In genomic region chr3:50139308-50139707, GRCh38 we compare ENCODE assay signal across 24 cellular contexts. TPM values are rescaled to one million over a fixed set of nuclear protein-coding genes. Genes with fewer than 3 reads are reported as not detected.
DNase-seq lines count a peak whose midpoint lies in the region; ATAC-seq, FAIRE-seq and TF ChIP-seq lines count a peak whose summit lies in the region.
"Had no signal": no experiment of that assay in that cellular context is flagged by ENCODE, and none has a peak within 500 bp of the region (broad histone marks: within the 10 kb centered on the region; RNA-seq: fewer than 3 reads in every experiment).

No MANE protein-coding gene starts in this region.

- H3K9me3 Mint-ChIP-seq in GM23338 (no peaks in the 10 kb centered on the region), nephron (no peaks in the 10 kb centered on the region)
- H3K9me3 Mint-ChIP-seq: CD4-positive, alpha-beta memory T cell had no signal

- no peaks in the 10 kb centered on the region for H3F3A ChIP-seq in GM23338 (replicated peaks; ENCODE audit: low read depth)
- no peaks in the 10 kb centered on the region for H3F3A ChIP-seq in Loucy (ENCODE audit: low read depth)

- H3K4me3 ChIP-seq in GM23338, result peak overlapping the region; percentile 48
- peak overlapping the region; percentile 58 for H3K4me3 ChIP-seq in Loucy (ENCODE audit: low read length, poor library complexity, severe bottlenecking)
- no peak overlapping the region for H3K4me3 ChIP-seq in K562
- no peak overlapping the region for H3K4me3 ChIP-seq in foreskin fibroblast (ENCODE audit: low read depth in 1 of 2, low read length in 2 of 2)
- H3K4me3 ChIP-seq: lower lobe of right lung had no signal

- BruUV-seq in K562 (replicated peaks; lab: Mats Ljungman, UMichigan), result no TSS peak

- H3K4me1 Mint-ChIP-seq in GM23338, result peaks cover 34% of the 10 kb centered on the region
- peaks cover 46% of the 10 kb centered on the region for H3K4me1 Mint-ChIP-seq in nephron

- H3K27me3 Mint-ChIP-seq in GM23338 (ENCODE audit: insufficient read depth, low read depth, poor library complexity) (peaks cover 31% of the 10 kb centered on the region), nephron (ENCODE audit: low read depth) (peaks cover 3% of the 10 kb centered on the region)
- H3K27me3 Mint-ChIP-seq: activated naive CD8-positive, alpha-beta T cell had no signal

- TF ChIP-seq RAD21 in K562 (CRISPR knock-in tag; conservative IDR thresholded peaks at IDR 0.05 in 1 of 2, IDR thresholded peaks at IDR 0.05 in 1 of 2), result no peak

- H3K79me2 ChIP-seq in GM23338 (replicated peaks; ENCODE audit: insufficient read depth), result no peaks in the 10 kb centered on the region
- no peaks in the 10 kb centered on the region for H3K79me2 ChIP-seq in Loucy (ENCODE audit: insufficient read depth, low read length)
- no peaks in the 10 kb centered on the region for H3K79me2 ChIP-seq in K562 (ENCODE audit: control insufficient read depth, insufficient read depth, low read length)

- H3K27ac ChIP-seq in GM23338 (ENCODE audit: low read depth) (peak overlapping the region; percentile 89), K562 (ENCODE audit: extremely low read depth, low read depth, low read length) (no peak overlapping the region)
- H3K27ac ChIP-seq: lower lobe of right lung had no signal

- no peak for TF ChIP-seq CTCF in GM23338 (conservative IDR thresholded peaks at IDR 0.05; ENCODE audit: low read depth in 2 of 2)
- no peak for TF ChIP-seq CTCF in Loucy (conservative IDR thresholded peaks at IDR 0.05; ENCODE audit: low read length)
- no peak for TF ChIP-seq CTCF in K562 (IDR thresholded peaks at IDR 0.05 in 2 of 3, conservative IDR thresholded peaks at IDR 0.05 in 1 of 3; ENCODE audit: insufficient read depth in 2 of 3, low read depth in 1 of 3, low read length in 3 of 3)
- no peak for TF ChIP-seq CTCF in nephron (IDR thresholded peaks at IDR 0.05; ENCODE audit: unreplicated experiment in 3 of 3)
- TF ChIP-seq CTCF in foreskin fibroblast (IDR thresholded peaks at IDR 0.05; ENCODE audit: low read depth, low read length), result no peak

- in situ Hi-C loops in K562 (cut with MboI) (no loop called here), KBM-7 (cut with MboI; ENCODE audit: low pct_unique_long_range_greater_than_20kb, low sequenced_read_pairs) (no loop called here)

- H3K9me2 ChIP-seq in GM23338 (ENCODE audit: insufficient read depth) (no peaks in the 10 kb centered on the region), Loucy (replicated peaks; ENCODE audit: low read depth, low read length) (no peaks in the 10 kb centered on the region)

- FAIRE-seq in K562 (lab: Jason Lieb, UNC), result no peak
- FAIRE-seq: kidney had no signal

- TF ChIP-seq POLR2A in K562 (conservative IDR thresholded peaks at IDR 0.05), result no peak

- H2AFZ ChIP-seq in GM23338 (no peak overlapping the region), Loucy (ENCODE audit: low read length) (no peak overlapping the region), K562 (ENCODE audit: low read depth, low read length) (no peak overlapping the region)

- H3K9me3 ChIP-seq in Loucy (ENCODE audit: insufficient read depth, low read depth, low read length) (no peaks in the 10 kb centered on the region), K562 (replicated peaks; ENCODE audit: control insufficient read depth, insufficient read depth, low read depth, low read length) (no peaks in the 10 kb centered on the region)
- H3K9me3 ChIP-seq: lower lobe of right lung had no signal

- TF ChIP-seq EP300 in K562 (IDR thresholded peaks at IDR 0.05; ENCODE audit: low read length), result no peak

- H3K27ac Mint-ChIP-seq in GM23338 (peak overlapping the region; percentile 78; the same call in 1 of the 2 replicates), nephron (peak overlapping the region; percentile 75 to 95 (median 92))
- H3K27ac Mint-ChIP-seq: activated naive CD8-positive, alpha-beta T cell had no signal

- peak overlapping the region; percentile 85 for H3K4me2 ChIP-seq in GM23338
- H3K4me2 ChIP-seq in Loucy (ENCODE audit: low read depth, low read length, poor library complexity, severe bottlenecking), result peak overlapping the region; percentile 87
- H3K4me2 ChIP-seq in K562 (ENCODE audit: insufficient read depth, low read length), result no peak overlapping the region

- WGBS in K562 (ENCODE audit: insufficient coverage, low coverage, missing lambda C conversion rate), result 5% methylated on average over 6 of the region's 6 CpGs

- no peaks in the 10 kb centered on the region for H3K9me1 ChIP-seq in K562 (ENCODE audit: control insufficient read depth, insufficient read depth, low read length)

- H3K36me3 ChIP-seq in GM23338 (ENCODE audit: insufficient read depth) (no peaks in the 10 kb centered on the region), Loucy (ENCODE audit: insufficient read depth, low read length) (no peaks in the 10 kb centered on the region), K562 (ENCODE audit: control insufficient read depth, insufficient read depth, low read length) (no peaks in the 10 kb centered on the region)
- H3K36me3 ChIP-seq: lower lobe of right lung had no signal

- no peaks in the 10 kb centered on the region; the same call in 2 of the 3 replicates for H3K36me3 Mint-ChIP-seq in GM23338 (ENCODE audit: low read depth)
- no peaks in the 10 kb centered on the region for H3K36me3 Mint-ChIP-seq in nephron (ENCODE audit: low read depth)
- H3K36me3 Mint-ChIP-seq: activated naive CD8-positive, alpha-beta T cell; CD4-positive, alpha-beta memory T cell had no signal

- intact Hi-C loops in K562 (cut with micrococcal nuclease), result no loop called here

- H3K9ac ChIP-seq in Loucy (ENCODE audit: low read depth, low read length, poor library complexity, severe bottlenecking) (peak overlapping the region; percentile 56), K562 (ENCODE audit: insufficient read depth in 1 of 2, low read depth in 2 of 2, low read length in 2 of 2) (no peak overlapping the region; a peak in 1 of 4 replicates)

- ATAC-seq in GM23338 (peak; percentile 73), K562 (no peak), HG03095 (IDR thresholded peaks at IDR 0.05; ENCODE audit: unreplicated experiment) (no peak), HG03159 (IDR thresholded peaks at IDR 0.05; ENCODE audit: unreplicated experiment) (no peak)
- ATAC-seq: stimulated activated naive CD8-positive, alpha-beta T cell treated with anti-CD3 and anti-CD28 coated beads, Interleukin-15, Interleukin-2, amounts not matched to agents 100 U/mL and 50 U/mL, for 24 hours had no signal

- H4K20me1 ChIP-seq in GM23338 (replicated peaks; ENCODE audit: insufficient read depth) (no peaks in the 10 kb centered on the region), Loucy (ENCODE audit: insufficient read depth, low read length, poor library complexity, severe bottlenecking) (no peaks in the 10 kb centered on the region), K562 (replicated peaks; ENCODE audit: control insufficient read depth, insufficient read depth, low read length) (no peaks in the 10 kb centered on the region)

- H3K27me3 ChIP-seq in GM23338 (ENCODE audit: insufficient read depth) (no peaks in the 10 kb centered on the region), Loucy (ENCODE audit: insufficient read depth, low read length, poor library complexity, severe bottlenecking) (no peaks in the 10 kb centered on the region), K562 (ENCODE audit: control insufficient read depth in 2 of 2, insufficient read depth in 2 of 2, low read length in 2 of 2) (peaks cover 0 to 13% of the 10 kb centered on the region in 2 experiments; a peak in 2 of 5 replicates)

- POLR2A ChIA-PET in K562 (lab: Yijun Ruan, JAX), result interaction anchor here (0.6 kb wide), 1 partner anchor 539 kb away, joined by 3 read pairs; no protein-coding TSS in a partner anchor

- DNase-seq in GM23338 (ENCODE audit: low spot score) (peak; percentile 74), K562 (ENCODE audit: extremely low read depth in 1 of 4, low spot score in 3 of 4) (no peak), foreskin fibroblast (no peak), KBM-7 (no peak)
- DNase-seq: activated CD4-positive, alpha-beta T cell treated with anti-CD3 and anti-CD28 coated beads for 4 hours; CD4-positive, alpha-beta memory T cell; hippocampal formation; kidney; lower lobe of right lung; SIG-M5; stimulated activated CD4-positive, alpha-beta T cell treated with anti-CD3 and anti-CD28 coated beads, Interleukin-4, amount 100 ng/mL, for 1 hour; stimulated activated naive CD8-positive, alpha-beta T cell treated with anti-CD3 and anti-CD28 coated beads, Interleukin-15, Interleukin-2, amounts not matched to agents 100 U/mL and 50 U/mL, for 24 hours had no signal

- CTCF ChIA-PET in K562 (lab: Yijun Ruan, JAX; ENCODE audit: low intra/inter-chr PET ratio), result no interaction called here

- H3K4me1 ChIP-seq in GM23338 (ENCODE audit: insufficient read depth) (peaks cover 23% of the 10 kb centered on the region), Loucy (ENCODE audit: insufficient read depth, low read length, poor library complexity, severe bottlenecking) (peaks cover 34% of the 10 kb centered on the region), K562 (replicated peaks in 1 of 2; ENCODE audit: control insufficient read depth in 2 of 2, insufficient read depth in 2 of 2, low read length in 2 of 2) (peaks cover 0 to 8% of the 10 kb centered on the region in 2 experiments; a peak in 2 of 5 replicates)

- H3K4me3 Mint-ChIP-seq in GM23338, result peak overlapping the region; percentile 65
- no peak overlapping the region for H3K4me3 Mint-ChIP-seq in nephron
- H3K4me3 Mint-ChIP-seq: activated naive CD8-positive, alpha-beta T cell; CD4-positive, alpha-beta memory T cell had no signal

RNA-seq across cellular contexts. Expression of gene SEMA3F, which starts 15.8 kb away (rescaled TPM):
- total RNA-seq in GM23338 (2014; rRNA removed; shearing (Covaris generic)), result 32.6 and 67.6 TPM in 2 replicates
- 2.3 and 2.8 TPM in 2 replicates for polyA plus RNA-seq in GM23338 (2016; fragmentation: Nextera tagmentation; extraction: Ambion mirVana)
- 6.4 and 18.2 TPM in 2 replicates for total RNA-seq in K562 (2011; cell fraction: chromatin; rRNA removed; ENCODE audit: low replicate concordance)
- 15.1 and 18.5 TPM in 2 replicates for total RNA-seq in K562 (2011; cell fraction: nucleolus; rRNA removed)
- 8.9 and 11.7 TPM in 2 replicates for total RNA-seq in K562 (2011; cell fraction: nucleoplasm; rRNA removed)
- total RNA-seq in K562 (2014; rRNA removed), result 2.0 and 2.3 TPM in 2 replicates
- 0.54 and 0.58 TPM in 2 replicates for total RNA-seq in K562 (2014; rRNA removed; fragmentation: Illumina TruSeq; extraction: Trizol)
- total RNA-seq in K562 (2015; rRNA removed; fragmentation: Illumina TruSeq; extraction: Trizol), result 0.45 and 0.76 TPM in 2 replicates
- 2.6 and 3.0 TPM in 2 replicates for total RNA-seq in K562 (2021)
- polyA plus RNA-seq in K562 (2011; rRNA removed), result 2.6 and 3.8 TPM in 2 replicates
- polyA plus RNA-seq in K562 (2011; cell fraction: cytosol; rRNA removed), result 3.4 and 4.9 TPM in 2 replicates
- polyA plus RNA-seq in K562 (2011; cell fraction: nucleus; rRNA removed), result 11.8 and 13.0 TPM in 2 replicates
- 1.2 and 2.0 TPM in 2 replicates for polyA plus RNA-seq in K562 (2012)
- 1.5 and 1.7 TPM in 2 replicates for polyA plus RNA-seq in K562 (2014; fragmentation: Illumina TruSeq; extraction: Trizol)
- polyA plus RNA-seq in K562 (2014; fragmentation: Nextera tagmentation; extraction: Ambion mirVana), result not detected
- polyA plus RNA-seq in K562 (2014; rRNA removed), result 1.2 and 2.7 TPM in 2 replicates
- polyA minus RNA-seq in K562 (2011; rRNA and poly(A)+ RNA removed), result 2.7 and 4.2 TPM in 2 replicates
- polyA minus RNA-seq in K562 (2011; cell fraction: cytosol; rRNA and poly(A)+ RNA removed), result 7.0 and 15.3 TPM in 2 replicates
- 6.1 and 8.2 TPM in 2 replicates for polyA minus RNA-seq in K562 (2011; cell fraction: nucleus; rRNA and poly(A)+ RNA removed)
- total RNA-seq: CD4-positive, alpha-beta memory T cell had no signal
- polyA plus RNA-seq: CD4-positive, alpha-beta memory T cell had no signal

RNA-seq across cellular contexts. Expression of gene RBM5, which starts 50.6 kb away (rescaled TPM):
- total RNA-seq in GM23338 (2014; rRNA removed; shearing (Covaris generic)), result 111 and 130 TPM in 2 replicates
- polyA plus RNA-seq in GM23338 (2016; fragmentation: Nextera tagmentation; extraction: Ambion mirVana) (31.8 and 44.9 TPM in 2 replicates), K562 (2011; rRNA removed) (153 and 187 TPM in 2 replicates), K562 (2014; fragmentation: Illumina TruSeq; extraction: Trizol) (75.7 and 86.1 TPM in 2 replicates), K562 (2014; fragmentation: Nextera tagmentation; extraction: Ambion mirVana) (10 to 100 TPM; 24.5 to 53.3 TPM), K562 (2014; rRNA removed) (81.6 and 87.8 TPM in 2 replicates)
- 479 and 783 TPM in 2 replicates for total RNA-seq in K562 (2011; cell fraction: chromatin; rRNA removed; ENCODE audit: low replicate concordance)
- total RNA-seq in K562 (2011; cell fraction: nucleolus; rRNA removed), result 241 and 243 TPM in 2 replicates
- 327 and 405 TPM in 2 replicates for total RNA-seq in K562 (2011; cell fraction: nucleoplasm; rRNA removed)
- total RNA-seq in K562 (2014; rRNA removed) (61.3 and 108 TPM in 2 replicates), K562 (2014; rRNA removed; fragmentation: Illumina TruSeq; extraction: Trizol) (92.5 and 100.0 TPM in 2 replicates), K562 (2015; rRNA removed; fragmentation: Illumina TruSeq; extraction: Trizol) (87.9 and 90.2 TPM in 2 replicates), K562 (2021) (58.4 and 61.3 TPM in 2 replicates)
- polyA plus RNA-seq in K562 (2011; cell fraction: cytosol; rRNA removed), result 82.3 and 85.3 TPM in 2 replicates
- 629 and 658 TPM in 2 replicates for polyA plus RNA-seq in K562 (2011; cell fraction: nucleus; rRNA removed)
- 52.0 and 57.7 TPM in 2 replicates for polyA plus RNA-seq in K562 (2012)
- polyA minus RNA-seq in K562 (2011; rRNA and poly(A)+ RNA removed), result 392 and 565 TPM in 2 replicates
- polyA minus RNA-seq in K562 (2011; cell fraction: cytosol; rRNA and poly(A)+ RNA removed), result 56.4 and 70.4 TPM in 2 replicates
- 131 and 213 TPM in 2 replicates for polyA minus RNA-seq in K562 (2011; cell fraction: nucleus; rRNA and poly(A)+ RNA removed)

RNA-seq across cellular contexts. Expression of gene GNAT1, which starts 52.1 kb away (rescaled TPM):
- not detected in 2 replicates for total RNA-seq in GM23338 (2014; rRNA removed; shearing (Covaris generic))
- polyA plus RNA-seq in GM23338 (2016; fragmentation: Nextera tagmentation; extraction: Ambion mirVana), result not detected in 2 replicates
- total RNA-seq in K562 (2011; cell fraction: chromatin; rRNA removed; ENCODE audit: low replicate concordance), result not detected in 2 replicates
- not detected in 2 replicates for total RNA-seq in K562 (2011; cell fraction: nucleolus; rRNA removed)
- total RNA-seq in K562 (2011; cell fraction: nucleoplasm; rRNA removed), result 0.15 TPM in 1 of 2 replicates, not detected in the other
- not detected in 2 replicates for total RNA-seq in K562 (2014; rRNA removed)
- not detected in 2 replicates for total RNA-seq in K562 (2014; rRNA removed; fragmentation: Illumina TruSeq; extraction: Trizol)
- not detected in 2 replicates for total RNA-seq in K562 (2015; rRNA removed; fragmentation: Illumina TruSeq; extraction: Trizol)
- total RNA-seq in K562 (2021), result not detected in 2 replicates
- not detected in 2 replicates for polyA plus RNA-seq in K562 (2011; rRNA removed)
- polyA plus RNA-seq in K562 (2011; cell fraction: cytosol; rRNA removed), result not detected in 2 replicates
- polyA plus RNA-seq in K562 (2011; cell fraction: nucleus; rRNA removed), result not detected in 2 replicates
- not detected in 2 replicates for polyA plus RNA-seq in K562 (2012)
- not detected in 2 replicates for polyA plus RNA-seq in K562 (2014; fragmentation: Illumina TruSeq; extraction: Trizol)
- polyA plus RNA-seq in K562 (2014; fragmentation: Nextera tagmentation; extraction: Ambion mirVana), result not detected
- polyA plus RNA-seq in K562 (2014; rRNA removed), result not detected in 2 replicates
- not detected in 2 replicates for polyA minus RNA-seq in K562 (2011; rRNA and poly(A)+ RNA removed)
- not detected in 2 replicates for polyA minus RNA-seq in K562 (2011; cell fraction: cytosol; rRNA and poly(A)+ RNA removed)
- not detected in 2 replicates for polyA minus RNA-seq in K562 (2011; cell fraction: nucleus; rRNA and poly(A)+ RNA removed)
- total RNA-seq: activated CD8-positive, alpha-beta memory T cell treated with anti-CD3 and anti-CD28 coated beads for 36 hours; CD4-positive, alpha-beta memory T cell; chondrocyte; epithelial cell of proximal tubule; fibroblast of villous mesenchyme; kidney; lower lobe of right lung; M059J; OCI-LY7; T-helper 1 cell treated with Interleukin-12 subunit alpha and Interleukin-12 subunit beta and Interleukin-4 antibody, amounts not matched to agents 30 ng/mL and 1 ng/mL, for 36 hours had no signal
- polyA plus RNA-seq: CD4-positive, alpha-beta memory T cell had no signal

Comparison
In these comparisons a context has a peak if more than half of its experiments do, and no peak if none do; other contexts are left out.
1. H3K4me3 ChIP-seq: peak in GM23338 (single experiment) and Loucy (single experiment); none in K562 (single experiment) and foreskin fibroblast (0 of 2).